In genomic region chr20:19911810-19912382, GRCh38 we compare ENCODE assay signal across 20 cellular contexts.
A peak's percentile ranks its signal among the peaks of the same experiment; 100 is the strongest.
DNase-seq lines count a peak whose midpoint lies in the region; ATAC-seq and TF ChIP-seq lines count a peak whose summit lies in the region.
"Had no signal": no experiment of that assay in that cellular context is flagged by ENCODE, and none has a peak within 500 bp of the region (broad histone marks: within the 10 kb centered on the region; RNA-seq: fewer than 3 reads in every experiment).

No MANE protein-coding gene starts in this region.

- H3F3A ChIP-seq in OCI-LY1 (ENCODE audit: insufficient read depth, low read length): no peaks in the 10 kb centered on the region

- no peak for DNase-seq in Caco-2
- DNase-seq in GM13976 (ENCODE audit: low spot score): peak; percentile 60
- no peak for DNase-seq in mesenchymal stem cell
- no peak for DNase-seq in activated CD4-positive, alpha-beta memory T cell treated with anti-CD3 and anti-CD28 coated beads, Interleukin-2, amount 10 ng/mL, durations not matched to agents 7 days and 5 days
- DNase-seq in H7: no peak
- no peak for DNase-seq in cardiac septum (ENCODE audit: low spot score)
- DNase-seq: AML-193; CD8-positive, alpha-beta T cell; DMS 273 treated with DMSO at 0.1 percent for 48 hours; IMR-90; MV-4-11; NCI-H1436 treated with DMSO at 0.1 percent for 48 hours; NCI-H2081 treated with DMSO at 0.1 percent for 48 hours; NCI-H2227 treated with DMSO at 0.1 percent for 48 hours; NCI-H526; NK-92 treated with Interleukin-12 subunit alpha and Interleukin-12 subunit beta, amount 100 ng/mL, for 24 hours; PC-3; T-cell had no signal

- BruUV-seq in Caco-2 (replicated peaks; lab: Mats Ljungman, UMichigan): no TSS peak

- H4K8ac ChIP-seq in mesenchymal stem cell (ENCODE audit: low read length): no peak overlapping the region

- H2AK5ac ChIP-seq in mesenchymal stem cell (ENCODE audit: low read length, severe bottlenecking): peak overlapping the region; percentile 10

- H3K27me3 ChIP-seq in Caco-2 (replicated peaks; ENCODE audit: control insufficient read depth, insufficient read depth, low read length) (no peaks in the 10 kb centered on the region), OCI-LY1 (ENCODE audit: insufficient read depth, low read length) (no peaks in the 10 kb centered on the region), mesenchymal stem cell (ENCODE audit: control insufficient read depth in 1 of 2, insufficient read depth in 1 of 2, low read length in 2 of 2) (no peaks in the 10 kb centered on the region), H7 (ENCODE audit: control insufficient read depth, insufficient read depth, low read length) (no peaks in the 10 kb centered on the region)

- no peak overlapping the region for H2BK12ac ChIP-seq in mesenchymal stem cell (ENCODE audit: low read length in 2 of 2)

- intact Hi-C loops in Caco-2 (cut with micrococcal nuclease; ENCODE audit: unreplicated experiment) (no loop called here), cardiac septum (cut with DNase I) (no loop called here)

- H3K79me2 ChIP-seq in OCI-LY1 (ENCODE audit: insufficient read depth, low read length): no peaks in the 10 kb centered on the region

- peak overlapping the region; percentile 3 for H3K27ac Mint-ChIP-seq in Caco-2 (ENCODE audit: unreplicated experiment)
- no peak overlapping the region for H3K27ac Mint-ChIP-seq in activated CD4-positive, alpha-beta memory T cell treated with anti-CD3 and anti-CD28 coated beads, Interleukin-2, amount 10 ng/mL, durations not matched to agents 7 days and 5 days
- H3K27ac Mint-ChIP-seq: CD8-positive, alpha-beta T cell; T-cell had no signal

- H3K23ac ChIP-seq in mesenchymal stem cell (ENCODE audit: low read length in 2 of 2): no peak overlapping the region

- no peak overlapping the region for H3K4ac ChIP-seq in mesenchymal stem cell (ENCODE audit: low read depth in 1 of 2, low read length in 2 of 2)

- H3K9me3 ChIP-seq in Caco-2: no peaks in the 10 kb centered on the region
- H3K9me3 ChIP-seq in OCI-LY1 (ENCODE audit: low read length): no peaks in the 10 kb centered on the region
- H3K9me3 ChIP-seq in mesenchymal stem cell (ENCODE audit: control insufficient read depth, low read length): no peaks in the 10 kb centered on the region

- ATAC-seq in HG03432 (IDR thresholded peaks at IDR 0.05; ENCODE audit: unreplicated experiment): no peak
- ATAC-seq: CD8-positive, alpha-beta T cell; PC-3; T-cell had no signal

- H3K4me1 ChIP-seq in Caco-2: peaks cover 26% of the 10 kb centered on the region
- no peaks in the 10 kb centered on the region for H3K4me1 ChIP-seq in OCI-LY1 (ENCODE audit: insufficient read depth, low read length, severe bottlenecking)
- peaks cover 20% of the 10 kb centered on the region for H3K4me1 ChIP-seq in mesenchymal stem cell (ENCODE audit: control insufficient read depth, insufficient read depth, low read depth, low read length)

- no peak overlapping the region for H3K4me3 Mint-ChIP-seq in Caco-2 (ENCODE audit: unreplicated experiment)
- H3K4me3 Mint-ChIP-seq in activated CD4-positive, alpha-beta memory T cell treated with anti-CD3 and anti-CD28 coated beads, Interleukin-2, amount 10 ng/mL, durations not matched to agents 7 days and 5 days: no peak overlapping the region
- H3K4me3 Mint-ChIP-seq: CD8-positive, alpha-beta T cell; T-cell had no signal

- no peak overlapping the region for H3K4me3 ChIP-seq in Caco-2 (ENCODE audit: low read depth, low read length)
- H3K4me3 ChIP-seq in OCI-LY1 (ENCODE audit: low read depth, low read length, poor library complexity, severe bottlenecking): no peak overlapping the region
- H3K4me3 ChIP-seq in mesenchymal stem cell (ENCODE audit: insufficient read depth in 1 of 2, low read depth in 1 of 2, low read length in 2 of 2): no peak overlapping the region
- H3K4me3 ChIP-seq in H7 (ENCODE audit: insufficient read depth, low read depth, low read length): no peak overlapping the region

- 0 out of 2 replicates have a peak, but pooled peaks cover 1% of the 10 kb centered on the region for H3K36me3 ChIP-seq in Caco-2 (ENCODE audit: control insufficient read depth, insufficient read depth, low read length)
- no peaks in the 10 kb centered on the region for H3K36me3 ChIP-seq in OCI-LY1 (ENCODE audit: insufficient read depth, low read length)
- peaks cover 0 to 9% of the 10 kb centered on the region in 2 experiments for H3K36me3 ChIP-seq in mesenchymal stem cell (ENCODE audit: control insufficient read depth in 1 of 2, insufficient read depth in 2 of 2, low read depth in 1 of 2, low read length in 2 of 2)
- no peaks in the 10 kb centered on the region for H3K36me3 ChIP-seq in H7 (replicated peaks; ENCODE audit: control insufficient read depth, insufficient read depth, low read length)

- H2AFZ ChIP-seq in OCI-LY1 (ENCODE audit: low read length) (no peak overlapping the region), mesenchymal stem cell (ENCODE audit: low read depth, low read length) (no peak overlapping the region)

- H3K27ac ChIP-seq in OCI-LY1 (ENCODE audit: low read depth, low read length, poor library complexity, severe bottlenecking): peak overlapping the region; percentile 51
- peak overlapping the region; percentile 35 for H3K27ac ChIP-seq in mesenchymal stem cell (ENCODE audit: low read length, poor library complexity, severe bottlenecking)

- H3K4me2 ChIP-seq in OCI-LY1 (ENCODE audit: low read length) (no peak overlapping the region), mesenchymal stem cell (ENCODE audit: low read length, poor library complexity, severe bottlenecking) (no peak overlapping the region)

- H3K27me3 Mint-ChIP-seq in Caco-2 (ENCODE audit: insufficient read depth, unreplicated experiment): no peaks in the 10 kb centered on the region
- no peaks in the 10 kb centered on the region for H3K27me3 Mint-ChIP-seq in activated CD4-positive, alpha-beta memory T cell treated with anti-CD3 and anti-CD28 coated beads, Interleukin-2, amount 10 ng/mL, durations not matched to agents 7 days and 5 days

- CTCF ChIA-PET in Caco-2 (lab: Charles Lee): interaction anchor here (0.5 kb wide), 1 partner anchor 328 kb away, joined by 5 read pairs; no protein-coding TSS in a partner anchor
- CTCF ChIA-PET in activated CD4-positive, alpha-beta memory T cell treated with anti-CD3 and anti-CD28 coated beads, Interleukin-2, amount 10 ng/mL, durations not matched to agents 7 days and 5 days (lab: Charles Lee): no interaction called here

- H2BK120ac ChIP-seq in mesenchymal stem cell (ENCODE audit: low read depth, low read length): no peak overlapping the region

- no peak overlapping the region for H3K18ac ChIP-seq in mesenchymal stem cell (ENCODE audit: low read depth in 1 of 2, low read length in 2 of 2)

- H3K9me3 Mint-ChIP-seq in Caco-2 (ENCODE audit: unreplicated experiment): peaks cover 10% of the 10 kb centered on the region
- no peaks in the 10 kb centered on the region for H3K9me3 Mint-ChIP-seq in activated CD4-positive, alpha-beta memory T cell treated with anti-CD3 and anti-CD28 coated beads, Interleukin-2, amount 10 ng/mL, durations not matched to agents 7 days and 5 days
- H3K9me3 Mint-ChIP-seq: CD8-positive, alpha-beta T cell; T-cell had no signal

- in situ Hi-C loops in GM13976 (cut with MboI; ENCODE audit: low sequenced_read_pairs, unreplicated experiment): no loop called here

- no peak overlapping the region for H3K9ac ChIP-seq in OCI-LY1 (ENCODE audit: low read length)
- H3K9ac ChIP-seq in mesenchymal stem cell (ENCODE audit: low read length): no peak overlapping the region

- no peak overlapping the region for H4K91ac ChIP-seq in mesenchymal stem cell (ENCODE audit: low read length)

- H3K4me1 Mint-ChIP-seq in Caco-2 (ENCODE audit: low read depth, unreplicated experiment): peaks cover 41% of the 10 kb centered on the region
- no peaks in the 10 kb centered on the region for H3K4me1 Mint-ChIP-seq in activated CD4-positive, alpha-beta memory T cell treated with anti-CD3 and anti-CD28 coated beads, Interleukin-2, amount 10 ng/mL, durations not matched to agents 7 days and 5 days
- H3K4me1 Mint-ChIP-seq: T-cell had no signal

- H4K20me1 ChIP-seq in OCI-LY1 (ENCODE audit: insufficient read depth, low read length): no peaks in the 10 kb centered on the region

- H3K79me1 ChIP-seq in mesenchymal stem cell (replicated peaks; ENCODE audit: low read length, poor library complexity, severe bottlenecking): peaks cover 26% of the 10 kb centered on the region

- no peak overlapping the region for H2BK15ac ChIP-seq in mesenchymal stem cell (ENCODE audit: low read depth, poor library complexity, severe bottlenecking)

- no peaks in the 10 kb centered on the region for H3K36me3 Mint-ChIP-seq in Caco-2 (ENCODE audit: insufficient read depth, unreplicated experiment)
- no peaks in the 10 kb centered on the region for H3K36me3 Mint-ChIP-seq in activated CD4-positive, alpha-beta memory T cell treated with anti-CD3 and anti-CD28 coated beads, Interleukin-2, amount 10 ng/mL, durations not matched to agents 7 days and 5 days (ENCODE audit: low read depth)
- H3K36me3 Mint-ChIP-seq: CD8-positive, alpha-beta T cell; T-cell had no signal

- 82% methylated on average over 4 of the region's 4 CpGs for WGBS in mesenchymal stem cell

- POLR2A ChIA-PET in Caco-2 (lab: Charles Lee): no interaction called here
- POLR2A ChIA-PET in activated CD4-positive, alpha-beta memory T cell treated with anti-CD3 and anti-CD28 coated beads, Interleukin-2, amount 10 ng/mL, durations not matched to agents 7 days and 5 days (lab: Charles Lee): no interaction called here

- H2BK5ac ChIP-seq in mesenchymal stem cell (ENCODE audit: low read depth, low read length, poor library complexity, severe bottlenecking): no peak overlapping the region

- no peak for TF ChIP-seq CTCF in Caco-2 (IDR thresholded peaks at IDR 0.05; ENCODE audit: insufficient read depth in 1 of 2, low read depth in 1 of 2, low read length in 1 of 2, severe bottlenecking in 1 of 2, unreplicated experiment in 1 of 2)
- TF ChIP-seq CTCF in GM13976 (IDR thresholded peaks at IDR 0.05; ENCODE audit: borderline replicate concordance, control extremely low read depth, extremely low read depth, insufficient read depth, missing control alignments): no peak
- no peak for TF ChIP-seq CTCF in OCI-LY1 (IDR thresholded peaks at IDR 0.05; ENCODE audit: low read length)

- H3K9me2 ChIP-seq in OCI-LY1 (ENCODE audit: low read depth, low read length): no peaks in the 10 kb centered on the region

- no peak overlapping the region for H3K14ac ChIP-seq in mesenchymal stem cell (ENCODE audit: low read length in 2 of 2)
